ENCODE assay signal across 17 cellular contexts in the genomic region with DNA sequence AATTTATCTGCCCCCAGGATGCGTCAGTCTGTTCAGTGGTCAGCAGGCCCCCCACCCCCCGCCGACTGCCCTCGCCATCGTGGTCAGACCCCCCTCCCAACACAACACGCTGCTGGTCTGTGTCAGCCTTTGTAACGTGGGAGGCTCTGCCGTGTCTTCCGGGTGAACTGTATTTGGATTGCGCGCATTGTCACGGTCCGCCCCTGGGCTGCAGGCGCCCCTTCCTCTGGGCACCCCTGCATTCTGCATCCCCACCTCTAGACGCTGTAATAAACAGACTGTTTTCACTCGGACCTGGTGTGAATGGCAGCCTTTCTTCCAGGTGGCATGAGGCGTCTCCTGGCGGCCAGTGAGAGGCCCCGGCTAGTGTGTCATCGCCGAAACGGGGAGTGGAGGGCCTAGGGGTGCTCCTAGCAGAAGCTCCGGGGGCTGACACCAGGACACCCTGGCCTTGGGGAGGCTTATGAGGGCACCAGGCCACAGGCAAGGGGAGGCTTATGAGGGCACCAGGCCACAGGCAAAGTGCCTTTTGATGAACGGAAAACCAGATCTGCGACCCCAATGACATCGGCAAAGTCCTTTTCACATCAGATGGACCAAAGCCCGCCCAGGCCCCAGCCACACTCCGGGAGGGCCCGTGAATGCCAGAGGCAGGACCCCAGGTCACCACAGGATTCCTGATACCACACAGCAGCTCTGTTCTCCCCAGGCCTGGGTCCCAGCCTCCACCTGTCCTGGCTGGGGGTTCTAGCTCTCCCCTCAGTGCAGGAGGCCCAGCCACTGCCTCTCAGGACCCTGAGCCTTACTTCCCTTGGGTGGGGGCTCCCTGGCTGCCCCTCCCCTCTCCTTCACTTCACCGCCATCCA. TPM values are rescaled to one million over a fixed set of nuclear protein-coding genes. Genes with fewer than 3 reads are reported as not detected.
A peak's percentile ranks its signal among the peaks of the same experiment; 100 is the strongest.
DNase-seq lines count a peak whose midpoint lies in the region; ATAC-seq and TF ChIP-seq lines count a peak whose summit lies in the region.
"Had no signal": no experiment of that assay in that cellular context is flagged by ENCODE, and none has a peak within 500 bp of the region (broad histone marks: within the 10 kb centered on the region; RNA-seq: fewer than 3 reads in every experiment).

No MANE protein-coding gene starts in this region.

- POLR2A ChIA-PET in HEK293 (lab: Yijun Ruan, JAX) = interaction anchor here (0.5 to 1.3 kb wide), 2 partner anchors 77 to 216 kb away, joined by 3 to 7 read pairs; no protein-coding TSS in a partner anchor

- H3K27ac ChIP-seq in HEK293 (ENCODE audit: extremely low read depth, low read depth, low read length) = no peak overlapping the region
- no peak overlapping the region for H3K27ac ChIP-seq in aorta (ENCODE audit: low read depth in 1 of 2, low read length in 2 of 2)
- H3K27ac ChIP-seq: parathyroid adenoma had no signal

- no peak overlapping the region for H3K4me3 Mint-ChIP-seq in activated CD4-positive, alpha-beta T cell treated with anti-CD3 and anti-CD28 coated beads, Interleukin-2, amount 10 ng/mL, durations not matched to agents 24 days and 14 days
- H3K4me3 Mint-ChIP-seq in activated naive CD8-positive, alpha-beta T cell treated with anti-CD3 and anti-CD28 coated beads for 36 hours = no peak overlapping the region
- H3K4me3 Mint-ChIP-seq in progenitor cell of endocrine pancreas (ENCODE audit: low read depth) = no peak overlapping the region

- no peak for TF ChIP-seq CTCF in HEK293 (tag by site-specific recombination; IDR thresholded peaks at IDR 0.05)
- TF ChIP-seq CTCF in progenitor cell of endocrine pancreas (IDR thresholded peaks at IDR 0.05; ENCODE audit: unreplicated experiment) = no peak

- H3K36me3 ChIP-seq in HEK293 (ENCODE audit: control insufficient read depth in 2 of 2, insufficient read depth in 1 of 2, low read length in 2 of 2) (peaks cover 4 to 59% of the 10 kb centered on the region in 2 experiments; a peak in 2 of 3 replicates), aorta (ENCODE audit: control insufficient read depth in 1 of 2, insufficient read depth in 2 of 2, low read length in 1 of 2) (peaks cover 0 to 2% of the 10 kb centered on the region in 2 donors)

- WGBS in aorta, 2 donors = 83 to 84% methylated on average over 30 of the region's 30 CpGs

- intact Hi-C loops in activated CD4-positive, alpha-beta T cell treated with anti-CD3 and anti-CD28 coated beads, Interleukin-2, amount 10 ng/mL, durations not matched to agents 24 days and 14 days (cut with micrococcal nuclease) = no loop called here
- intact Hi-C loops in aorta (cut with DNase I) = loop anchor here in 1 of 2 donors (5.0 kb wide), 1 partner anchor 70 kb away; the partner anchor contains the start of gene DOT1L

- no peak for DNase-seq in activated CD4-positive, alpha-beta T cell treated with anti-CD3 and anti-CD28 coated beads, Interleukin-2, amount 10 ng/mL, durations not matched to agents 24 days and 14 days
- no peak for DNase-seq in activated CD4-positive, alpha-beta T cell treated with anti-CD3 and anti-CD28 coated beads, Interleukin-2, amount 50 U/mL, for 48 hours
- DNase-seq in activated naive CD8-positive, alpha-beta T cell treated with anti-CD3 and anti-CD28 coated beads for 36 hours = no peak
- DNase-seq in progenitor cell of endocrine pancreas (ENCODE audit: low spot score, unreplicated experiment) (no peak), aorta (no peak)
- DNase-seq: amniotic stem cell; CD8-positive, alpha-beta memory T cell; hippocampal formation; mucosa of descending colon; NCI-H446 treated with DMSO at 0.1 percent for 48 hours; OCI-M1 had no signal

- H3K9me3 ChIP-seq in HEK293 (ENCODE audit: control insufficient read depth, insufficient read depth, low read depth, low read length) (no peaks in the 10 kb centered on the region), aorta (ENCODE audit: control insufficient read depth, low read length) (no peaks in the 10 kb centered on the region)
- H3K9me3 ChIP-seq: mucosa of descending colon, SK-N-SH had no signal

- CTCF ChIA-PET in HEK293 (lab: Yijun Ruan, JAX) = interaction anchor here (0.5 to 1.0 kb wide), 2 partner anchors 75 to 369 kb away, joined by 3 to 4 read pairs; no protein-coding TSS in a partner anchor

- H3K4me1 Mint-ChIP-seq in activated CD4-positive, alpha-beta T cell treated with anti-CD3 and anti-CD28 coated beads, Interleukin-2, amount 10 ng/mL, durations not matched to agents 24 days and 14 days = peaks cover 19% of the 10 kb centered on the region
- peaks cover 25% of the 10 kb centered on the region for H3K4me1 Mint-ChIP-seq in activated naive CD8-positive, alpha-beta T cell treated with anti-CD3 and anti-CD28 coated beads for 36 hours
- peaks cover 11% of the 10 kb centered on the region for H3K4me1 Mint-ChIP-seq in progenitor cell of endocrine pancreas (ENCODE audit: low read depth)

- H3K27ac Mint-ChIP-seq in activated CD4-positive, alpha-beta T cell treated with anti-CD3 and anti-CD28 coated beads, Interleukin-2, amount 10 ng/mL, durations not matched to agents 24 days and 14 days = peak overlapping the region; percentile 1
- peak overlapping the region; percentile 25 for H3K27ac Mint-ChIP-seq in activated naive CD8-positive, alpha-beta T cell treated with anti-CD3 and anti-CD28 coated beads for 36 hours
- peak overlapping the region; percentile 74 for H3K27ac Mint-ChIP-seq in progenitor cell of endocrine pancreas

- H3K36me3 Mint-ChIP-seq in activated CD4-positive, alpha-beta T cell treated with anti-CD3 and anti-CD28 coated beads, Interleukin-2, amount 10 ng/mL, durations not matched to agents 24 days and 14 days (ENCODE audit: low read depth) = peaks cover 48% of the 10 kb centered on the region
- H3K36me3 Mint-ChIP-seq in activated naive CD8-positive, alpha-beta T cell treated with anti-CD3 and anti-CD28 coated beads for 36 hours = peaks cover 29% of the 10 kb centered on the region
- peaks cover 8% of the 10 kb centered on the region for H3K36me3 Mint-ChIP-seq in progenitor cell of endocrine pancreas (ENCODE audit: insufficient read depth)

- no peaks in the 10 kb centered on the region for H3K4me1 ChIP-seq in HEK293 (ENCODE audit: control insufficient read depth, insufficient read depth, low read length)
- H3K4me1 ChIP-seq in aorta (ENCODE audit: control insufficient read depth in 1 of 2, insufficient read depth in 2 of 2, low read length in 2 of 2) = no peaks in the 10 kb centered on the region

- H3K27me3 ChIP-seq in aorta (ENCODE audit: control insufficient read depth in 1 of 2, insufficient read depth in 2 of 2, low read length in 1 of 2) = no peaks in the 10 kb centered on the region

- H3K4me3 ChIP-seq in HEK293 (ENCODE audit: low read depth, low read length) (no peak overlapping the region), aorta (ENCODE audit: low read length in 2 of 2) (no peak overlapping the region)
- H3K4me3 ChIP-seq: mucosa of descending colon, smooth muscle cell had no signal

- H3K27me3 Mint-ChIP-seq in activated CD4-positive, alpha-beta T cell treated with anti-CD3 and anti-CD28 coated beads, Interleukin-2, amount 10 ng/mL, durations not matched to agents 24 days and 14 days = peaks cover 2% of the 10 kb centered on the region
- no peaks in the 10 kb centered on the region for H3K27me3 Mint-ChIP-seq in activated naive CD8-positive, alpha-beta T cell treated with anti-CD3 and anti-CD28 coated beads for 36 hours
- H3K27me3 Mint-ChIP-seq in progenitor cell of endocrine pancreas = no peaks in the 10 kb centered on the region

- no peaks in the 10 kb centered on the region for H3K9me3 Mint-ChIP-seq in activated CD4-positive, alpha-beta T cell treated with anti-CD3 and anti-CD28 coated beads, Interleukin-2, amount 10 ng/mL, durations not matched to agents 24 days and 14 days
- H3K9me3 Mint-ChIP-seq in activated naive CD8-positive, alpha-beta T cell treated with anti-CD3 and anti-CD28 coated beads for 36 hours = no peaks in the 10 kb centered on the region
- H3K9me3 Mint-ChIP-seq in progenitor cell of endocrine pancreas (ENCODE audit: low read depth) = no peaks in the 10 kb centered on the region
- H3K9me3 Mint-ChIP-seq: CD8-positive, alpha-beta memory T cell had no signal

- ATAC-seq in activated CD4-positive, CD25-positive, alpha-beta regulatory T cell treated with anti-CD3 and anti-CD28 coated beads, Interleukin-2, amount 50 U/mL, for 24 hours = no peak
- ATAC-seq in GM21576 (IDR thresholded peaks at IDR 0.05; ENCODE audit: unreplicated experiment) (no peak), aorta (ENCODE audit: low FRiP score) (no peak)
- ATAC-seq: mucosa of descending colon had no signal

RNA-seq across cellular contexts. Expression of gene PLEKHJ1, which starts 3.6 kb away (rescaled TPM):
- total RNA-seq in activated CD4-positive, alpha-beta T cell treated with anti-CD3 and anti-CD28 coated beads, Interleukin-2, amount 10 ng/mL, durations not matched to agents 24 days and 14 days = 70.5 and 71.6 TPM in 2 replicates
- total RNA-seq in activated naive CD8-positive, alpha-beta T cell treated with anti-CD3 and anti-CD28 coated beads for 36 hours = 10 to 100 TPM; 82.7 to 84.6 TPM
- total RNA-seq in progenitor cell of endocrine pancreas (116 and 119 TPM in 2 replicates), aorta (10 to 100 TPM; 24.9 to 37.7 TPM)
- polyA plus RNA-seq in aorta = 10 to 100 TPM; 50.9 to 56.2 TPM

RNA-seq across cellular contexts. Expression of gene SF3A2, which starts 4.1 kb away (rescaled TPM):
- total RNA-seq in activated CD4-positive, alpha-beta T cell treated with anti-CD3 and anti-CD28 coated beads, Interleukin-2, amount 10 ng/mL, durations not matched to agents 24 days and 14 days = 159 and 171 TPM in 2 replicates
- 100 to 1,000 TPM; 160 to 162 TPM for total RNA-seq in activated naive CD8-positive, alpha-beta T cell treated with anti-CD3 and anti-CD28 coated beads for 36 hours
- total RNA-seq in progenitor cell of endocrine pancreas = 152 and 156 TPM in 2 replicates
- 10 to 100 TPM; 56.1 to 62.2 TPM for total RNA-seq in aorta
- 10 to 100 TPM; 23.8 to 64.9 TPM for polyA plus RNA-seq in aorta

RNA-seq across cellular contexts. Expression of gene AMH, which starts 16.6 kb away (rescaled TPM):
- 4.0 and 5.1 TPM in 2 replicates for total RNA-seq in activated CD4-positive, alpha-beta T cell treated with anti-CD3 and anti-CD28 coated beads, Interleukin-2, amount 10 ng/mL, durations not matched to agents 24 days and 14 days
- total RNA-seq in activated naive CD8-positive, alpha-beta T cell treated with anti-CD3 and anti-CD28 coated beads for 36 hours = 1 to 10 TPM; 7.4 to 10.0 TPM
- total RNA-seq in progenitor cell of endocrine pancreas (58.4 and 71.3 TPM in 2 replicates), aorta (1 to 10 TPM; 1.5 to 1.8 TPM)
- 1 to 10 TPM; 1.7 to 3.1 TPM for polyA plus RNA-seq in aorta
- polyA plus RNA-seq: CD8-positive, alpha-beta memory T cell had no signal

RNA-seq across cellular contexts. Expression of gene JSRP1, which starts 23.7 kb away (rescaled TPM):
- total RNA-seq in activated CD4-positive, alpha-beta T cell treated with anti-CD3 and anti-CD28 coated beads, Interleukin-2, amount 10 ng/mL, durations not matched to agents 24 days and 14 days = 0.40 and 0.91 TPM in 2 replicates
- total RNA-seq in activated naive CD8-positive, alpha-beta T cell treated with anti-CD3 and anti-CD28 coated beads for 36 hours = under 1 TPM; 0.45 to 0.50 TPM
- total RNA-seq in progenitor cell of endocrine pancreas = 1.00 and 1.6 TPM in 2 replicates
- under 1 TPM in 1 of 2 donors, not detected in 1; 0.42 TPM for total RNA-seq in aorta
- under 1 TPM in 1 of 2 donors, not detected in 1; 0.38 TPM for polyA plus RNA-seq in aorta
- total RNA-seq: smooth muscle cell had no signal
- polyA plus RNA-seq: smooth muscle cell had no signal

RNA-seq across cellular contexts. Expression of gene PEAK3, which starts 49.5 kb away (rescaled TPM):
- 0.09 TPM in 1 of 2 replicates, not detected in the other for total RNA-seq in activated CD4-positive, alpha-beta T cell treated with anti-CD3 and anti-CD28 coated beads, Interleukin-2, amount 10 ng/mL, durations not matched to agents 24 days and 14 days
- not detected for total RNA-seq in activated naive CD8-positive, alpha-beta T cell treated with anti-CD3 and anti-CD28 coated beads for 36 hours
- total RNA-seq in progenitor cell of endocrine pancreas (not detected in 2 replicates), aorta (1 to 10 TPM in 1 of 2 donors, under 1 TPM in 1; 0.93 to 1.5 TPM)
- under 1 TPM in 1 of 2 donors, not detected in 1; 0.88 TPM for polyA plus RNA-seq in aorta
- total RNA-seq: CD8-positive, alpha-beta memory T cell; smooth muscle cell had no signal
- polyA plus RNA-seq: SK-N-SH had no signal

Comparison
In these comparisons a context has a peak if more than half of its experiments do, and no peak if none do; other contexts are left out.
1. H3K27ac Mint-ChIP-seq: peak in every context shown above with its lines; median percentile 74 in progenitor cell of endocrine pancreas; 25 in activated naive CD8-positive, alpha-beta T cell treated with anti-CD3 and anti-CD28 coated beads for 36 hours; 1 in activated CD4-positive, alpha-beta T cell treated with anti-CD3 and anti-CD28 coated beads, Interleukin-2, amount 10 ng/mL, durations not matched to agents 24 days and 14 days.